Comparison of ENCODE assay signal across 8 cellular contexts in the genomic region with DNA sequence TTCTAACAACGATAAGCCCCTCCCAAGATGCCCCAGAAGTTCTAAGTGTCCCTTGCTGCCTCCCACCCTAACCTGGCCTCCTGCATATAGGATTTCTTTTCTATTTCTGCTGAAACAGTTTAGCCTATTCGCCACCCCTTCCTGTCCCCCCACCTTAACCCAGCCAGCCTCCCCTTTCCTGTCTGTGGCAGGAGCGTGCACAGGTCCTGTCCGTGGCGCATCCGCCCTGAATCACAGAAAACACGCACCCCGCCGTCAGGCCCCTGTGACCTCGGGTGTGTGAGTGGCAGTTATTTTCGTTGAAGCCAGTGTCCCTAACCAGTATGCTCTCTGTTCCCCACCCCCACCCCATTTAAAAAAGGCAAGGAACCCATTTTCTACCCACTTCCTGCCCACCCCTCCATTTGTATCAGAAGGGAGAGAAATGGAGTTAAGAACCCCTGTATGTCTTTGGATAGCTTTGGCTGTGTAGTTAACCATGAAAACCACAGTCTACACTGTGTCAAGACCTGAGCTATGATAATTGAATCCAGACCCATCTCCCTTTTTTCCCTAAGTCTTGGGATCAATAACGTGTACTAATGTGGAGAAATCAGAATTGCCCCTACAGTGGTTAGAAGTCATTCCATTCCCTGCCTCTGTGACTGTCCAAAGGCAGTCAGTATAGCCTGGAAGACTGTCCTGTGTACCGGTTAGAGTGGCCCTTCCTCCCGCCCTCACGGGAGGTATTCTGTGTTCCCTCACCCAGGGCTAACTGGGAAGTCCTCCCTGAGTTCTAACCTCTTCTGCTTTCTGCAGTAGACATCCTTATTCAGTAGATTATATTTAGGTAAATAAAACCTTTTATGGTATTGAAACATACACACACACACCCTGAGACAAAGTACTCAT. TPM values are rescaled to one million over a fixed set of nuclear protein-coding genes. Genes with fewer than 3 reads are reported as not detected.
A peak's percentile ranks its signal among the peaks of the same experiment; 100 is the strongest.
DNase-seq lines count a peak whose midpoint lies in the region; ATAC-seq and TF ChIP-seq lines count a peak whose summit lies in the region.

No MANE protein-coding gene starts in this region.

- no peaks in the 10 kb centered on the region for H3K9me3 ChIP-seq in T-helper 17 cell (ENCODE audit: control insufficient read depth, low read length, poor library complexity, severe bottlenecking)

- H3K4me1 Mint-ChIP-seq in T-helper 17 cell: peaks cover 62% of the 10 kb centered on the region
- peaks cover 78% of the 10 kb centered on the region for H3K4me1 Mint-ChIP-seq in stimulated activated memory B cell treated with anti-CD40 and anti-IgM and Interleukin-4, amounts not matched to agents 10 μg/mL and 1 μg/mL and 100 μg/mL, for 72 hours

- H3K4me3 ChIP-seq in brain microvascular endothelial cell (ENCODE audit: low read depth, low read length): peak overlapping the region; percentile 80

- H3K27me3 Mint-ChIP-seq in T-helper 17 cell: no peaks in the 10 kb centered on the region
- no peaks in the 10 kb centered on the region for H3K27me3 Mint-ChIP-seq in stimulated activated memory B cell treated with anti-CD40 and anti-IgM and Interleukin-4, amounts not matched to agents 10 μg/mL and 1 μg/mL and 100 μg/mL, for 72 hours

- H3K27ac ChIP-seq in brain microvascular endothelial cell: peak overlapping the region; percentile 68

- TF ChIP-seq CTCF in GM13977 (IDR thresholded peaks at IDR 0.05; ENCODE audit: extremely low read depth, insufficient read depth, missing control alignments) (no peak), brain microvascular endothelial cell (IDR thresholded peaks at IDR 0.05; ENCODE audit: low read depth, low read length, missing control alignments) (no peak)

- H3K27me3 ChIP-seq in brain microvascular endothelial cell (replicated peaks): no peaks in the 10 kb centered on the region

- H3K36me3 Mint-ChIP-seq in T-helper 17 cell (ENCODE audit: low read depth): peaks cover 16% of the 10 kb centered on the region
- H3K36me3 Mint-ChIP-seq in stimulated activated memory B cell treated with anti-CD40 and anti-IgM and Interleukin-4, amounts not matched to agents 10 μg/mL and 1 μg/mL and 100 μg/mL, for 72 hours: peaks cover 50% of the 10 kb centered on the region

- no peaks in the 10 kb centered on the region for H3K9me3 Mint-ChIP-seq in stimulated activated memory B cell treated with anti-CD40 and anti-IgM and Interleukin-4, amounts not matched to agents 10 μg/mL and 1 μg/mL and 100 μg/mL, for 72 hours

- ATAC-seq in T-helper 17 cell: peak; percentile 61
- peak; percentile 78 for ATAC-seq in stimulated activated memory B cell treated with anti-CD40 and anti-IgM and Interleukin-4, amounts not matched to agents 10 μg/mL and 1 μg/mL and 100 μg/mL, for 72 hours

- peaks cover 31% of the 10 kb centered on the region for H3K36me3 ChIP-seq in brain microvascular endothelial cell (replicated peaks)

- H3K27ac Mint-ChIP-seq in T-helper 17 cell: peak overlapping the region; percentile 95
- H3K27ac Mint-ChIP-seq in stimulated activated memory B cell treated with anti-CD40 and anti-IgM and Interleukin-4, amounts not matched to agents 10 μg/mL and 1 μg/mL and 100 μg/mL, for 72 hours: peak overlapping the region; percentile 98

- in situ Hi-C loops in GM13977 (cut with MboI; ENCODE audit: low pct_unique_long_range_greater_than_20kb, low sequenced_read_pairs, unreplicated experiment) (no loop called here), brain microvascular endothelial cell (cut with HindIII; ENCODE audit: low pct_ligation_motif_present, low sequenced_read_pairs) (no loop called here)

- peak overlapping the region; percentile 96 for H3K4me3 Mint-ChIP-seq in T-helper 17 cell
- peak overlapping the region; percentile 98 for H3K4me3 Mint-ChIP-seq in stimulated activated memory B cell treated with anti-CD40 and anti-IgM and Interleukin-4, amounts not matched to agents 10 μg/mL and 1 μg/mL and 100 μg/mL, for 72 hours

- DNase-seq in GM13977 (ENCODE audit: low spot score) (peak; percentile 58), T-helper 17 cell (peak; percentile 40 to 57 (median 42)), brain microvascular endothelial cell (no peak), lung microvascular endothelial cell (ENCODE audit: low read depth in 2 of 2) (peak; percentile 42 to 67), NCI-H526 treated with DMSO at 0.1 percent for 48 hours (lab: John Stamatoyannopoulos, UW) (no peak), D341Med (ENCODE audit: low spot score) (no peak), NCI-H774 (lab: John Stamatoyannopoulos, UW) (no peak)

RNA-seq across cellular contexts. Expression of gene PLEKHO1, which starts 1.8 kb away (rescaled TPM):
- total RNA-seq in T-helper 17 cell (100 to 1,000 TPM in 1 of 2 donors, 10 to 100 TPM in 1; 71.4 to 124 TPM), lung microvascular endothelial cell (39.0 and 57.5 TPM in 2 replicates)

Comparison
In these comparisons a context has a peak if more than half of its experiments do, and no peak if none do; other contexts are left out.
1. DNase-seq: peak in GM13977 (single experiment), T-helper 17 cell (3 of 3) and lung microvascular endothelial cell (2 of 2); none in brain microvascular endothelial cell (single experiment), NCI-H526 treated with DMSO at 0.1 percent for 48 hours (single experiment), D341Med (single experiment) and NCI-H774 (single experiment).